In the genomic region with DNA sequence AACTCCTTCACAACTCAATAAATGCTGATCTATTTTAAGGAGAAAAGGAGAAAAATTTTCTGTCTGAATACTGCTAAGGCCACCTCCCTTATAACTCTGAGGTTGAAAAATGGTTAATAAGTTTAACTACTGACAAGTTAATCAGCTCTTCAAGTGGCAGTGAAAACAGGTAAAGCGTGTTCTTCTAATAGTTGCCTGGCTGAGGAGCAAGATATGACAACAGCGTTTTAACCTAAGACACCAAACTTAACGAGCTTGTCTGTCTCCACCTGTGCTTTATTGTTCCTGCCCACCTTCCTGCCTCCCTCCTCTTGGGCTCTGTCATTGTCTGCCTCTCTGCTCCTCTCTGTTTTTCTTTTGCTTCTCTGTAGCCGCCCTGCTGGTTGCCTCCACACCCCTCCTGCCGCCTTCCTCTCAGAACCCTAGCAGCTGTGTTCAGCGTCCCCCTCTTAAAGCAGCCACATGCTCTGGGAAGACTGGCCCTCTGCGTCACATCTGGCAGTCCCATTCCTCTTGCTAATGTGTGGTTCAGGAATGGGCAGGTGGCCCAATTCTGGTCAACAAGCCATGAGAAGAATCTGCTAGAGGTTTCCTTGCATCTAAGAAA, we compare ENCODE assay signal across 8 cellular contexts. TPM values are rescaled to one million over a fixed set of nuclear protein-coding genes. Genes with fewer than 3 reads are reported as not detected.
DNase-seq lines count a peak whose midpoint lies in the region; ATAC-seq, FAIRE-seq and TF ChIP-seq lines count a peak whose summit lies in the region.

No MANE protein-coding gene starts in this region.

- intact Hi-C loops in HepG2 (cut with micrococcal nuclease; ENCODE audit: unreplicated experiment), result no loop called here

- TF ChIP-seq EP300 in HepG2 (IDR thresholded peaks at IDR 0.05; ENCODE audit: low read depth in 2 of 2, low read length in 2 of 2) (no peak), HepG2 (CRISPR knock-in tag; IDR thresholded peaks at IDR 0.05; ENCODE audit: borderline replicate concordance) (no peak)

- TF ChIP-seq POLR2A in HepG2 (IDR thresholded peaks at IDR 0.05; ENCODE audit: insufficient read depth in 1 of 2, low read depth in 2 of 2, low read length in 2 of 2), result no peak

- H3K9ac ChIP-seq in HepG2 (ENCODE audit: insufficient read depth, low read depth, low read length), result no peak overlapping the region

- H3K9me3 Mint-ChIP-seq in naive B cell, result no peaks in the 10 kb centered on the region

- no peak overlapping the region for H3K4me2 ChIP-seq in HepG2 (ENCODE audit: low read depth, low read length)

- peaks cover 5% of the 10 kb centered on the region for H3K4me1 ChIP-seq in HepG2 (ENCODE audit: insufficient read depth, low read length)

- H3K4me3 ChIP-seq in HepG2 (replicated peaks in 1 of 3; ENCODE audit: insufficient read depth in 1 of 3, low read depth in 2 of 3, low read length in 3 of 3), result no peak overlapping the region

- peaks cover 2 to 24% of the 10 kb centered on the region in 2 experiments; a peak in 3 of 5 replicates for H3K27me3 ChIP-seq in HepG2 (ENCODE audit: control insufficient read depth in 1 of 2, insufficient read depth in 2 of 2, low read length in 2 of 2)

- POLR2A ChIA-PET in HepG2 (lab: Yijun Ruan, JAX), result no interaction called here

- peak overlapping the region; percentile 71 to 91 (median 86) for H3K4me3 Mint-ChIP-seq in naive B cell

- CTCF ChIA-PET in HepG2 (lab: Yijun Ruan, JAX; ENCODE audit: low intra/inter-chr PET ratio, low total read pairs), result no interaction called here

- DNase-seq in DMS 273 treated with DMSO at 0.1 percent for 48 hours (lab: John Stamatoyannopoulos, UW) (peak; percentile 37), HT-29 (ENCODE audit: low spot score) (peak; percentile 78), activated T-cell treated with anti-CD3 and anti-CD28 coated beads for 4 hours (peak; percentile 30), naive B cell (no peak), GM19238 (ENCODE audit: insufficient read length, low spot score) (no peak), HepG2 (ENCODE audit: low spot score) (no peak), SHP77 (lab: John Stamatoyannopoulos, UW) (no peak)

- 28% methylated on average over 7 of the region's 7 CpGs for WGBS in HepG2 (ENCODE audit: low lambda C conversion rate)

- no peak for TF ChIP-seq CTCF in HepG2 (CRISPR knock-in tag; IDR thresholded peaks at IDR 0.05)

- BruUV-seq in HepG2 (replicated peaks; lab: Mats Ljungman, UMichigan), result no TSS peak

- no peak overlapping the region for H2AFZ ChIP-seq in HepG2 (ENCODE audit: low read length)

- no peak for FAIRE-seq in HepG2 (lab: Jason Lieb, UNC)

- H3K79me2 ChIP-seq in HepG2 (ENCODE audit: insufficient read depth, low read length), result no peaks in the 10 kb centered on the region

- in situ Hi-C loops in HepG2 (cut with HindIII; ENCODE audit: extremely low pct_ligation_motif_present, low pct_unique_long_range_greater_than_20kb), result no loop called here

- H4K20me1 ChIP-seq in HepG2 (ENCODE audit: insufficient read depth, low read length), result no peaks in the 10 kb centered on the region

- H3K27me3 Mint-ChIP-seq in naive B cell, result no peaks in the 10 kb centered on the region

- H3K9me3 ChIP-seq in HepG2 (ENCODE audit: low read length), result no peaks in the 10 kb centered on the region

- TF ChIP-seq RAD21 in HepG2 (CRISPR knock-in tag; IDR thresholded peaks at IDR 0.05), result no peak

- peak overlapping the region; percentile 96 to 99 (median 98) for H3K27ac Mint-ChIP-seq in naive B cell

- H3K4me1 Mint-ChIP-seq in naive B cell, result peaks cover 38 to 60% (median 38%) of the 10 kb centered on the region in 3 donors

- peak in 1 of 2 donors; percentile 1 for ATAC-seq in naive B cell (ENCODE audit: low read depth in 2 of 2)
- no peak for ATAC-seq in HG03039 (IDR thresholded peaks at IDR 0.05; ENCODE audit: unreplicated experiment)
- no peak for ATAC-seq in HepG2

- H3K36me3 ChIP-seq in HepG2 (replicated peaks in 1 of 2; ENCODE audit: control insufficient read depth in 1 of 2, insufficient read depth in 2 of 2, low read length in 2 of 2), result no peaks in the 10 kb centered on the region

- H3K27ac ChIP-seq in HepG2 (ENCODE audit: extremely low read length, insufficient read depth, low read length), result no peak overlapping the region

- no peaks in the 10 kb centered on the region for H3K36me3 Mint-ChIP-seq in naive B cell

TF ChIP-seq in HepG2, 621 proteins besides CTCF, POLR2A, EP300 and RAD21 (continues in another document):
- TF ChIP-seq ATF7 (IDR thresholded peaks at IDR 0.05) (no peak), ATF7 (CRISPR knock-in tag; IDR thresholded peaks at IDR 0.05) (no peak), NFYB (CRISPR knock-in tag; IDR thresholded peaks at IDR 0.05) (no peak), TSC22D2 (CRISPR knock-in tag; IDR thresholded peaks at IDR 0.05; ENCODE audit: borderline replicate concordance) (no peak), NR1H2 (CRISPR knock-in tag; IDR thresholded peaks at IDR 0.05; ENCODE audit: borderline replicate concordance, low read depth) (no peak), FOXA1 (IDR thresholded peaks at IDR 0.05) (no peak), FOXA1 (CRISPR knock-in tag; IDR thresholded peaks at IDR 0.05) (no peak), SRSF1 (optimal IDR thresholded peaks at IDR 0.05; ENCODE audit: low read depth, low read length) (no peak), SIN3A (IDR thresholded peaks at IDR 0.05; ENCODE audit: borderline replicate concordance, low read depth, low read length) (no peak), NFE2L1 (CRISPR knock-in tag; IDR thresholded peaks at IDR 0.05; ENCODE audit: borderline replicate concordance) (no peak), YEATS2 (CRISPR knock-in tag; IDR thresholded peaks at IDR 0.05; ENCODE audit: borderline replicate concordance) (no peak)
- TF ChIP-seq, protein P1, sequence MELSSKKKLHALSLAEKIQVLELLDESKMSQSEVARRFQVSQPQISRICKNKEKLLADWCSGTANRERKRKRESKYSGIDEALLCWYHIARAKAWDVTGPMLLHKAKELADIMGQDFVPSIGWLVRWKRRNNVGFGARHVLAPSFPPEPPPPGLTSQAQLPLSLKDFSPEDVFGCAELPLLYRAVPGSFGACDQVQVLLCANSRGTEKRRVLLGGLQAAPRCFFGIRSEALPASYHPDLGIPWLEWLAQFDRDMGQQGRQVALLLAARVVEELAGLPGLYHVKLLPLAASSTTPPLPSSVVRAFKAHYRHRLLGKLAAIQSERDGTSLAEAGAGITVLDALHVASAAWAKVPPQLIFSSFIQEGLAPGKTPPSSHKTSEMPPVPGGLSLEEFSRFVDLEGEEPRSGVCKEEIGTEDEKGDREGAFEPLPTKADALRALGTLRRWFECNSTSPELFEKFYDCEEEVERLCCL (CRISPR knock-in tag; IDR thresholded peaks at IDR 0.05; ENCODE audit: borderline replicate concordance), result no peak
- TF ChIP-seq, protein P2, sequence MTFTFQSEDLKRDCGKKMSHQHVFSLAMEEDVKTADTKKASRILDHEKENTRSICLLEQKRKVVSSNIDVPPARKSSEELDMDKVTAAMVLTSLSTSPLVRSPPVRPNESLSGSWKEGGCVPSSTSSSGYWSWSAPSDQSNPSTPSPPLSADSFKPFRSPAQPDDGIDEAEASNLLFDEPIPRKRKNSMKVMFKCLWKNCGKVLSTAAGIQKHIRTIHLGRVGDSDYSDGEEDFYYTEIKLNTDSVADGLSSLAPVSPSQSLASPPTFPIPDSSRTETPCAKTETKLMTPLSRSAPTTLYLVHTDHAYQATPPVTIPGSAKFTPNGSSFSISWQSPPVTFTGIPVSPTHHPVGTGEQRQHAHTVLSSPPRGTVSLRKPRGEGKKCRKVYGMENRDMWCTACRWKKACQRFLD (CRISPR knock-in tag; IDR thresholded peaks at IDR 0.05; ENCODE audit: borderline replicate concordance), result no peak
- TF ChIP-seq, protein P3, sequence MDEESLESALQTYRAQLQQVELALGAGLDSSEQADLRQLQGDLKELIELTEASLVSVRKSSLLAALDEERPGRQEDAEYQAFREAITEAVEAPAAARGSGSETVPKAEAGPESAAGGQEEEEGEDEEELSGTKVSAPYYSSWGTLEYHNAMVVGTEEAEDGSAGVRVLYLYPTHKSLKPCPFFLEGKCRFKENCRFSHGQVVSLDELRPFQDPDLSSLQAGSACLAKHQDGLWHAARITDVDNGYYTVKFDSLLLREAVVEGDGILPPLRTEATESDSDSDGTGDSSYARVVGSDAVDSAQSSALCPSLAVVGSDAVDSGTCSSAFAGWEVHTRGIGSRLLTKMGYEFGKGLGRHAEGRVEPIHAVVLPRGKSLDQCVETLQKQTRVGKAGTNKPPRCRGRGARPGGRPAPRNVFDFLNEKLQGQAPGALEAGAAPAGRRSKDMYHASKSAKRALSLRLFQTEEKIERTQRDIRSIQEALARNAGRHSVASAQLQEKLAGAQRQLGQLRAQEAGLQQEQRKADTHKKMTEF (CRISPR knock-in tag; IDR thresholded peaks at IDR 0.05), result no peak

RNA-seq across cellular contexts. Expression of a gene that starts 4.3 kb away (rescaled TPM):
- total RNA-seq in HT-29 (2014; rRNA removed; shearing (Covaris generic)), result 5.6 and 6.2 TPM in 2 replicates
- polyA plus RNA-seq in naive B cell (ENCODE audit: low read depth in 6 of 6) (10 to 100 TPM in 1 of 6 donors, 1 to 10 TPM in 5; 3.9 to 10.2 (median 8.8) TPM), HepG2 (2011; rRNA removed) (0.47 and 0.53 TPM in 2 replicates)
- total RNA-seq in HepG2 (2016; rRNA removed; fragmentation: Illumina TruSeq; extraction: Trizol), result 0.18 and 0.20 TPM in 2 replicates
- 0.10 TPM in 1 of 2 replicates, not detected in the other for total RNA-seq in HepG2 (2016; cell fraction: cytosol; rRNA removed; fragmentation: Illumina TruSeq; extraction: Trizol; ENCODE audit: low read depth)
- total RNA-seq in HepG2 (2016; cell fraction: insoluble cytoplasmic fraction; rRNA removed; fragmentation: Illumina TruSeq; extraction: Trizol), result 0.21 and 0.22 TPM in 2 replicates
- 0.09 and 0.14 TPM in 2 replicates for total RNA-seq in HepG2 (2016; cell fraction: membrane; rRNA removed; fragmentation: Illumina TruSeq; extraction: Trizol)
- 0.28 and 0.31 TPM in 2 replicates for total RNA-seq in HepG2 (2016; cell fraction: nucleus; rRNA removed; fragmentation: Illumina TruSeq; extraction: Trizol)
- 0.28 and 0.49 TPM in 2 replicates for polyA plus RNA-seq in HepG2 (2011; cell fraction: cytosol; rRNA removed)
- 0.29 TPM in 2 replicates for polyA plus RNA-seq in HepG2 (2011; cell fraction: nucleus; rRNA removed)
- 0.11 and 0.32 TPM in 2 replicates for polyA plus RNA-seq in HepG2 (2012)
- polyA plus RNA-seq in HepG2 (2016; cell fraction: cytosol; fragmentation: Illumina TruSeq; extraction: Trizol; ENCODE audit: low read depth), result 0.02 TPM in 1 of 2 replicates, not detected in the other
- polyA plus RNA-seq in HepG2 (2016; cell fraction: insoluble cytoplasmic fraction; fragmentation: Illumina TruSeq; extraction: Trizol; ENCODE audit: low read depth), result 0.14 and 0.21 TPM in 2 replicates
- polyA plus RNA-seq in HepG2 (2016; cell fraction: membrane; fragmentation: Illumina TruSeq; extraction: Trizol; ENCODE audit: low read depth), result 0.05 and 0.06 TPM in 2 replicates
- polyA plus RNA-seq in HepG2 (2016; cell fraction: nucleus; fragmentation: Illumina TruSeq; extraction: Trizol; ENCODE audit: insufficient read depth, low read depth), result 0.47 and 0.59 TPM in 2 replicates
- polyA minus RNA-seq in HepG2 (2011; rRNA and poly(A)+ RNA removed; ENCODE audit: low replicate concordance), result 0.09 and 0.40 TPM in 2 replicates
- polyA minus RNA-seq in HepG2 (2011; cell fraction: cytosol; rRNA and poly(A)+ RNA removed), result 0.26 and 0.40 TPM in 2 replicates
- 0.13 and 1.1 TPM in 2 replicates for polyA minus RNA-seq in HepG2 (2011; cell fraction: nucleus; rRNA and poly(A)+ RNA removed)

Comparison
In these comparisons a context has a peak if more than half of its experiments do, and no peak if none do; other contexts are left out.
1. DNase-seq: peak in DMS 273 treated with DMSO at 0.1 percent for 48 hours (single experiment), HT-29 (single experiment) and activated T-cell treated with anti-CD3 and anti-CD28 coated beads for 4 hours (single experiment); none in naive B cell (single experiment), GM19238 (single experiment), HepG2 (single experiment) and SHP77 (0 of 2).